23 cellular contexts compared by ENCODE assay signal in genomic region chr14:70084226-70084625, GRCh38.
DNase-seq lines count a peak whose midpoint lies in the region; ATAC-seq, FAIRE-seq and TF ChIP-seq lines count a peak whose summit lies in the region.
"Had no signal": no experiment of that assay in that cellular context is flagged by ENCODE, and none has a peak within 500 bp of the region (broad histone marks: within the 10 kb centered on the region; RNA-seq: fewer than 3 reads in every experiment).

No MANE protein-coding gene starts in this region.

- H3K4me1 Mint-ChIP-seq in osteocyte (ENCODE audit: unreplicated experiment) = no peaks in the 10 kb centered on the region
- H3K4me1 Mint-ChIP-seq: B cell; CD4-positive, CD25-positive, alpha-beta regulatory T cell had no signal

- H3K36me3 ChIP-seq in K562 (ENCODE audit: control insufficient read depth, insufficient read depth, low read length) = no peaks in the 10 kb centered on the region
- H3K36me3 ChIP-seq: BLaER1, HAP-1 had no signal

- TF ChIP-seq RAD21 in K562 (CRISPR knock-in tag; conservative IDR thresholded peaks at IDR 0.05 in 1 of 2, IDR thresholded peaks at IDR 0.05 in 1 of 2) = no peak

- POLR2A ChIA-PET in K562 (lab: Yijun Ruan, JAX) = no interaction called here

- ATAC-seq in K562 (no peak), HG03039 (IDR thresholded peaks at IDR 0.05; ENCODE audit: unreplicated experiment) (no peak), HG03565 (IDR thresholded peaks at IDR 0.05; ENCODE audit: unreplicated experiment) (no peak)
- ATAC-seq: CD8-positive, alpha-beta T cell; GM12878 had no signal

- no peaks in the 10 kb centered on the region for H4K20me1 ChIP-seq in K562 (replicated peaks; ENCODE audit: control insufficient read depth, insufficient read depth, low read length)
- H4K20me1 ChIP-seq: BLaER1 had no signal

- no peaks in the 10 kb centered on the region for H3K9me1 ChIP-seq in K562 (ENCODE audit: control insufficient read depth, insufficient read depth, low read length)

- in situ Hi-C loops in K562 (cut with MboI) = no loop called here

- intact Hi-C loops in K562 (cut with micrococcal nuclease) = no loop called here

- no peaks in the 10 kb centered on the region for H3K36me3 Mint-ChIP-seq in osteocyte (ENCODE audit: unreplicated experiment)
- H3K36me3 Mint-ChIP-seq: CD4-positive, CD25-positive, alpha-beta regulatory T cell; CD8-positive, alpha-beta T cell had no signal

- no peak for DNase-seq in HTR-8/SVneo (ENCODE audit: insufficient read length, low spot score)
- DNase-seq in K562 (ENCODE audit: extremely low read depth in 1 of 4, low spot score in 3 of 4) = peak in 2 of 4 experiments; percentile 5 to 6
- DNase-seq in osteocyte (ENCODE audit: extremely low spot score, unreplicated experiment) = peak; percentile 6
- DNase-seq in NCI-H82 (lab: John Stamatoyannopoulos, UW) = no peak
- no peak for DNase-seq in RKO (ENCODE audit: low spot score)
- DNase-seq: CD4-positive, CD25-positive, alpha-beta regulatory T cell; CD8-positive, alpha-beta T cell; DMS 273 treated with DMSO at 0.1 percent for 48 hours; DMS79; EL; GDM1; GOT3; HFFc6 had no signal

- H3K4me3 Mint-ChIP-seq in osteocyte (ENCODE audit: unreplicated experiment) = no peak overlapping the region
- H3K4me3 Mint-ChIP-seq: B cell; CD4-positive, CD25-positive, alpha-beta regulatory T cell; CD8-positive, alpha-beta T cell; HFFc6 had no signal

- H3K4me3 ChIP-seq in K562 = no peak overlapping the region
- H3K4me3 ChIP-seq: BLaER1, GM12878, HAP-1 had no signal

- H3K27ac Mint-ChIP-seq in osteocyte (ENCODE audit: unreplicated experiment) = no peak overlapping the region
- H3K27ac Mint-ChIP-seq: B cell; CD4-positive, CD25-positive, alpha-beta regulatory T cell; CD8-positive, alpha-beta T cell; HFFc6 had no signal

- no peak for TF ChIP-seq CTCF in K562 (IDR thresholded peaks at IDR 0.05 in 2 of 3, conservative IDR thresholded peaks at IDR 0.05 in 1 of 3; ENCODE audit: insufficient read depth in 2 of 3, low read depth in 1 of 3, low read length in 3 of 3)
- no peak for TF ChIP-seq CTCF in osteocyte (IDR thresholded peaks at IDR 0.05)

- no peaks in the 10 kb centered on the region for H3K9me3 ChIP-seq in K562 (replicated peaks; ENCODE audit: control insufficient read depth, insufficient read depth, low read depth, low read length)
- H3K9me3 ChIP-seq: BLaER1, HAP-1 had no signal

- H3K27me3 Mint-ChIP-seq in osteocyte (ENCODE audit: unreplicated experiment) = no peaks in the 10 kb centered on the region

- BruUV-seq in K562 (replicated peaks; lab: Mats Ljungman, UMichigan) = no TSS peak

- no peak overlapping the region for H3K27ac ChIP-seq in K562 (ENCODE audit: extremely low read depth, low read depth, low read length)
- H3K27ac ChIP-seq: BLaER1, C4-2B had no signal

- FAIRE-seq in HTR-8/SVneo (lab: Jason Lieb, UNC) (peak; percentile 67), K562 (lab: Jason Lieb, UNC) (no peak)
- FAIRE-seq: A204.1, D721Med, GM12878, H54 had no signal

- no peaks in the 10 kb centered on the region for H3K9me3 Mint-ChIP-seq in osteocyte (ENCODE audit: unreplicated experiment)
- H3K9me3 Mint-ChIP-seq: CD4-positive, CD25-positive, alpha-beta regulatory T cell; CD8-positive, alpha-beta T cell; HFFc6 had no signal

- WGBS in K562 (ENCODE audit: insufficient coverage, low coverage, missing lambda C conversion rate) = 0% methylated on average over 2 of the region's 2 CpGs

- H2AFZ ChIP-seq in K562 (ENCODE audit: low read depth, low read length) = no peak overlapping the region

- H3K79me2 ChIP-seq in K562 (ENCODE audit: control insufficient read depth, insufficient read depth, low read length) = no peaks in the 10 kb centered on the region

- no peaks in the 10 kb centered on the region; a peak in 1 of 5 replicates for H3K4me1 ChIP-seq in K562 (replicated peaks in 1 of 2; ENCODE audit: control insufficient read depth in 2 of 2, insufficient read depth in 2 of 2, low read length in 2 of 2)
- H3K4me1 ChIP-seq: BLaER1, HAP-1 had no signal

- CTCF ChIA-PET in K562 (lab: Yijun Ruan, JAX; ENCODE audit: low intra/inter-chr PET ratio) = no interaction called here

- no peak for TF ChIP-seq EP300 in K562 (IDR thresholded peaks at IDR 0.05; ENCODE audit: low read length)

- TF ChIP-seq POLR2A in K562 (conservative IDR thresholded peaks at IDR 0.05) = no peak

- no peak overlapping the region for H3K9ac ChIP-seq in K562 (ENCODE audit: insufficient read depth in 1 of 2, low read depth in 2 of 2, low read length in 2 of 2)
- H3K9ac ChIP-seq: BLaER1 had no signal

- no peaks in the 10 kb centered on the region for H3K27me3 ChIP-seq in K562 (ENCODE audit: control insufficient read depth in 2 of 2, insufficient read depth in 2 of 2, low read length in 2 of 2)
- H3K27me3 ChIP-seq: BLaER1 had no signal

- no peak overlapping the region for H3K4me2 ChIP-seq in K562 (ENCODE audit: insufficient read depth, low read length)
- H3K4me2 ChIP-seq: BLaER1 had no signal

TF ChIP-seq in K562, 482 proteins besides CTCF, POLR2A, EP300 and RAD21:
- TF ChIP-seq TAL1 (IDR thresholded peaks at IDR 0.05) = peak; percentile 57; the same call in 1 of the 2 replicates
- TF ChIP-seq CBFA2T3 (IDR thresholded peaks at IDR 0.05) = peak; percentile 48
- TF ChIP-seq ARID1B (IDR thresholded peaks at IDR 0.05) = peak; percentile 51
- 0 out of 2 replicates have a peak, but pooled peaks have one; percentile 15 for TF ChIP-seq TEAD4 (IDR thresholded peaks at IDR 0.05; ENCODE audit: low read length)
- no peak for TF ChIP-seq TEAD4 (CRISPR knock-in tag; IDR thresholded peaks at IDR 0.05; ENCODE audit: borderline replicate concordance)
- no peak for TF ChIP-seq ZNF609 (CRISPR knock-in tag; IDR thresholded peaks at IDR 0.05; ENCODE audit: borderline replicate concordance)
- 0 out of 2 replicates have a peak, but pooled peaks have one; percentile 19 for TF ChIP-seq MTA2 (IDR thresholded peaks at IDR 0.05; ENCODE audit: low read depth)
